ENCODE assay signal across 8 cellular contexts in genomic region chr14:105248368-105249174, GRCh38. TPM values are rescaled to one million over a fixed set of nuclear protein-coding genes. Genes with fewer than 3 reads are reported as not detected.
DNase-seq lines count a peak whose midpoint lies in the region; ATAC-seq lines count a peak whose summit lies in the region.

BTBD6 (plus strand) TSS chr14:105248533; CDS start chr14:105248712, 179 bp downstream.

- no peaks in the 10 kb centered on the region for H3K27me3 ChIP-seq in mononuclear cell (ENCODE audit: insufficient read depth, low read length)

- peak within 1 kb of the TSS; percentile 42 for H3K4me3 ChIP-seq in mononuclear cell (ENCODE audit: low read length)

- no peaks in the 10 kb centered on the region for H3K9me3 ChIP-seq in mononuclear cell (ENCODE audit: low read depth, low read length)

- H3K4me1 ChIP-seq in mononuclear cell (ENCODE audit: insufficient read depth, low read length): peaks cover 17% of the 10 kb centered on the region

- peak; percentile 82 for ATAC-seq in GM19328 (IDR thresholded peaks at IDR 0.05; ENCODE audit: unreplicated experiment)
- ATAC-seq in HG03460 (IDR thresholded peaks at IDR 0.05; ENCODE audit: unreplicated experiment): peak; percentile 85

- DNase-seq in CD1c-positive myeloid dendritic cell (ENCODE audit: extremely low spot score) (peak; percentile 95), NOMO-1 (lab: John Stamatoyannopoulos, UW; ENCODE audit: unreplicated experiment in 2 of 2) (peak; percentile 71 to 90), epidermal melanocyte (ENCODE audit: insufficient read length, low spot score) (peak; percentile 91)
- DNase-seq in activated CD8-positive, alpha-beta memory T cell treated with anti-CD3 and anti-CD28 coated beads, Interleukin-2, amount 50 U/mL, for 4 hours: peak; percentile 90
- DNase-seq in stimulated activated CD8-positive, alpha-beta memory T cell treated with anti-CD3 and anti-CD28 coated beads, Interleukin-4, amount 100 ng/mL, for 1 hour (ENCODE audit: low read depth in 2 of 2, low spot score in 1 of 2): peak; percentile 60 to 72

RNA-seq across cellular contexts. Expression of gene BTBD6, which starts in this region (rescaled TPM):
- 25.4 TPM for total RNA-seq in mononuclear cell

Comparison
In these comparisons a context has a peak if more than half of its experiments do, and no peak if none do; other contexts are left out.
1. Peak in every context shown above with its lines: DNase-seq, ATAC-seq and H3K4me3 ChIP-seq.